In genomic region chr2:70964596-70965386, GRCh38 we compare ENCODE assay signal across 1 cellular context.
A peak's percentile ranks its signal among the peaks of the same experiment; 100 is the strongest.
TF ChIP-seq lines count a peak whose summit lies in the region.

No MANE protein-coding gene starts in this region.

TF ChIP-seq in WTC11, 78 proteins besides CTCF, POLR2A, EP300 and RAD21 (continued from another document):
- TF ChIP-seq HMGXB4 (CRISPR knock-in tag; IDR thresholded peaks at IDR 0.05) (peak; percentile 75), ZNF232 (CRISPR knock-in tag; IDR thresholded peaks at IDR 0.05) (no peak), NFYB (CRISPR knock-in tag; conservative IDR thresholded peaks at IDR 0.05; ENCODE audit: low read depth) (no peak), ATF3 (CRISPR knock-in tag; conservative IDR thresholded peaks at IDR 0.05) (no peak), SMAD3 (CRISPR knock-in tag; IDR thresholded peaks at IDR 0.05; ENCODE audit: borderline replicate concordance) (no peak), USF2 (CRISPR knock-in tag; IDR thresholded peaks at IDR 0.05) (peak; percentile 10; the same call in 1 of the 2 replicates), ARID4B (CRISPR knock-in tag; IDR thresholded peaks at IDR 0.05; ENCODE audit: borderline replicate concordance) (no peak), CREB1 (CRISPR knock-in tag; IDR thresholded peaks at IDR 0.05) (no peak), CREM (CRISPR knock-in tag; IDR thresholded peaks at IDR 0.05) (no peak), AFF4 (CRISPR knock-in tag; IDR thresholded peaks at IDR 0.05; ENCODE audit: borderline replicate concordance) (no peak), ETV6 (CRISPR knock-in tag; IDR thresholded peaks at IDR 0.05) (peak; percentile 72; the same call in 1 of the 2 replicates), FOXP1 (CRISPR knock-in tag; IDR thresholded peaks at IDR 0.05; ENCODE audit: borderline replicate concordance) (peak; percentile 72; the same call in 1 of the 2 replicates)
